Comparison of ENCODE assay signal across 2 cellular contexts in genomic region chr10:117254338-117254737, GRCh38.
TF ChIP-seq lines count a peak whose summit lies in the region.

No MANE protein-coding gene starts in this region.

TF ChIP-seq in HepG2, 621 proteins besides CTCF, POLR2A, EP300 and RAD21:
- TF ChIP-seq REST (IDR thresholded peaks at IDR 0.05; ENCODE audit: borderline replicate concordance in 1 of 2, low read depth in 1 of 2, low read length in 2 of 2) (peak; percentile 45 to 86), ZNF281 (CRISPR knock-in tag; IDR thresholded peaks at IDR 0.05; ENCODE audit: borderline replicate concordance) (no peak), ATF5 (CRISPR knock-in tag; IDR thresholded peaks at IDR 0.05; ENCODE audit: low read depth) (no peak), ZBTB39 (CRISPR knock-in tag; IDR thresholded peaks at IDR 0.05) (no peak)

TF ChIP-seq in Ishikawa, 13 proteins besides CTCF, POLR2A, EP300 and RAD21:
- TF ChIP-seq REST (IDR thresholded peaks at IDR 0.05; ENCODE audit: low read depth) (peak; percentile 69), YY1 (IDR thresholded peaks at IDR 0.05; ENCODE audit: low read depth) (no peak)
